Comparison of ENCODE assay signal across 9 cellular contexts in genomic region chr2:124647663-124648062, GRCh38.
"Had no signal": no experiment of that assay in that cellular context is flagged by ENCODE, and none has a peak within 500 bp of the region (broad histone marks: within the 10 kb centered on the region; RNA-seq: fewer than 3 reads in every experiment).

No MANE protein-coding gene starts in this region.

- H3K27ac Mint-ChIP-seq: H9 had no signal

- H3K9ac ChIP-seq: GM23248 had no signal

- DNase-seq: GM23248, GOT3, H9, HCEC 1CT, IMR-90, KG1 had no signal

- H2AFZ ChIP-seq: GM23248 had no signal

- H3K27ac ChIP-seq: GM23248 had no signal

- H3K4me3 Mint-ChIP-seq: H9 had no signal

- H3K4me3 ChIP-seq: GM23248, K562 had no signal

- FAIRE-seq: H54, HTR-8/SVneo, K562 had no signal

- H3K9me3 Mint-ChIP-seq: H9 had no signal

- ATAC-seq: K562 had no signal
